Comparison of ENCODE assay signal across 1 cellular context in genomic region chr15:75943713-75944215, GRCh38.
TF ChIP-seq lines count a peak whose summit lies in the region.

No MANE protein-coding gene starts in this region.

TF ChIP-seq in A549, 52 proteins besides CTCF, POLR2A, EP300 and RAD21 (continued from another document):
- TF ChIP-seq ATOH8 (CRISPR knock-in tag; IDR thresholded peaks at IDR 0.05; ENCODE audit: low read depth) (no peak), RARB (CRISPR knock-in tag; IDR thresholded peaks at IDR 0.05) (no peak), SMC3 (IDR thresholded peaks at IDR 0.05) (no peak)
